8 cellular contexts compared by ENCODE assay signal in the genomic region with DNA sequence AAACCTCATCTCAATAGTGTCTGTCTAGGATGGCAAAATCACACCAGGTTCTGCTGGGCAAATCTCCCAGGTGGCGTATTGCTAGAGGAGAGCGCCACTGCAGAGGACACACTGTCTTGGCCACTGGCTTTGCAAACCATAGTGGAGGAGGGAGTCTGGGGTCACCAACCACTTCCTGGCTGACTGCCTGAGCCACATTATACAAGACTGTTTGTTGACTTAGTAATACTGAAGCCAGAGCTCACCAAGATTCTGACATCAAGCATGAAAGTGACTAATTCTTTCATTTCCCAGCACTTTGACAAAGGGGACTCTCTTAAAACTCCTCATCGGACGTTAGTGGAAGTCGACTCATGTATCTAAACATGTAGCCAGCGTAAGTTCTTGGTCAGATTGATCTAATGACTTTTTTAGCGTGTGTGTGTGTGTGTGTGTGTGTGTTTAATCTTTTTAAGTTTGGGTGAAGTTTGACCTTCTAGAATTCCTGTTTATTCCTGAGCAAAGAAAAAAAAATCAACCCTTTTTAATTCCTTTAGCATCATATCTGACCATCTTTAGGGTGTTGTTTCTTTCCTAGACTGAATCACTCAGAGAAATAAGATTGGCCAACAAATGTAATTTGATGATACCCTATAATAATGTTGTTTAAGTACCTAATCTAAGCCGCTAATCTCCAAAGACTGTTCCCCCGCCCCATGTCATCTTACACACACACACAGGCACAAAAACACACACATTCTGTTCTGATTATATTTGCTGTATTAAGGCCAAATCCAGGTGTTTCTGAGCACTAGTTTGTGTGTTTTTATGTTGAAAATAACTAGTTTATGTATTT. TPM values are rescaled to one million over a fixed set of nuclear protein-coding genes. Genes with fewer than 3 reads are reported as not detected.
DNase-seq lines count a peak whose midpoint lies in the region; ATAC-seq and TF ChIP-seq lines count a peak whose summit lies in the region.

No MANE protein-coding gene starts in this region.

- no peaks in the 10 kb centered on the region for H3K36me3 ChIP-seq in DOHH2 (ENCODE audit: control insufficient read depth, low read length)
- H3K36me3 ChIP-seq in mucosa of descending colon (ENCODE audit: low read depth) = no peaks in the 10 kb centered on the region
- H3K36me3 ChIP-seq in subcutaneous abdominal adipose tissue (ENCODE audit: control insufficient read depth in 5 of 5, insufficient read depth in 5 of 5, low read length in 5 of 5) = peaks cover 0 to 2% (median 0%) of the 10 kb centered on the region in 5 donors
- no peaks in the 10 kb centered on the region for H3K36me3 ChIP-seq in Caco-2 (ENCODE audit: control insufficient read depth, insufficient read depth, low read length)

- peaks cover 30% of the 10 kb centered on the region for H3K79me2 ChIP-seq in DOHH2 (ENCODE audit: control insufficient read depth, low read length)

- peak overlapping the region; percentile 40 for H3K4me2 ChIP-seq in DOHH2 (ENCODE audit: low read length)

- CTCF ChIA-PET in activated B cell treated with CpG ODN at 0.5 μM for 24 hours (lab: Charles Lee) = interaction anchor here (1.0 to 1.3 kb wide), 2 partner anchors 19 to 84 kb away, joined by 3 read pairs; no protein-coding TSS in a partner anchor
- CTCF ChIA-PET in Caco-2 (lab: Charles Lee) = no interaction called here

- H3K27ac Mint-ChIP-seq in IgD-negative memory B cell = peak overlapping the region in 2 of 3 donors; percentile 21 to 33
- peak overlapping the region; percentile 39 for H3K27ac Mint-ChIP-seq in activated B cell treated with CpG ODN at 0.5 μM for 24 hours
- H3K27ac Mint-ChIP-seq in Caco-2 (ENCODE audit: unreplicated experiment) = no peak overlapping the region

- H3K4me1 Mint-ChIP-seq in IgD-negative memory B cell (peaks cover 22 to 29% (median 24%) of the 10 kb centered on the region in 3 donors), activated B cell treated with CpG ODN at 0.5 μM for 24 hours (peaks cover 20% of the 10 kb centered on the region), Caco-2 (ENCODE audit: low read depth, unreplicated experiment) (peaks cover 8% of the 10 kb centered on the region)

- no peak for TF ChIP-seq CTCF in DOHH2 (IDR thresholded peaks at IDR 0.05; ENCODE audit: low read depth, low read length, poor library complexity, severe bottlenecking)
- no peak for TF ChIP-seq CTCF in activated B cell treated with CpG ODN at 0.5 μM for 24 hours (IDR thresholded peaks at IDR 0.05)
- no peak for TF ChIP-seq CTCF in mucosa of descending colon (IDR thresholded peaks at IDR 0.05)
- TF ChIP-seq CTCF in Caco-2 (IDR thresholded peaks at IDR 0.05; ENCODE audit: insufficient read depth in 1 of 2, low read depth in 1 of 2, low read length in 1 of 2, severe bottlenecking in 1 of 2, unreplicated experiment in 1 of 2) = no peak

- H3K9ac ChIP-seq in subcutaneous abdominal adipose tissue (ENCODE audit: low read length in 5 of 5) = no peak overlapping the region

- DNase-seq in activated B cell treated with CpG ODN at 0.5 μM for 24 hours (no peak), mucosa of descending colon (peak in 1 of 3 donors; percentile 53), Caco-2 (no peak)

- no peaks in the 10 kb centered on the region for H3K9me2 ChIP-seq in DOHH2 (replicated peaks; ENCODE audit: control insufficient read depth, low read length)

- peaks cover 47% of the 10 kb centered on the region for H3K4me1 ChIP-seq in DOHH2 (ENCODE audit: control insufficient read depth, low read length)
- no peaks in the 10 kb centered on the region for H3K4me1 ChIP-seq in mucosa of descending colon (ENCODE audit: low read depth)
- peaks cover 0 to 23% (median 8%) of the 10 kb centered on the region in 5 donors for H3K4me1 ChIP-seq in subcutaneous abdominal adipose tissue (ENCODE audit: control insufficient read depth in 5 of 5, insufficient read depth in 5 of 5, low read length in 5 of 5)
- no peaks in the 10 kb centered on the region for H3K4me1 ChIP-seq in Caco-2

- H4K20me1 ChIP-seq in DOHH2 (ENCODE audit: control insufficient read depth, insufficient read depth, low read depth, low read length) = no peaks in the 10 kb centered on the region

- H3K27me3 ChIP-seq in DOHH2 (ENCODE audit: control insufficient read depth, low read length) = no peaks in the 10 kb centered on the region
- no peaks in the 10 kb centered on the region for H3K27me3 ChIP-seq in subcutaneous abdominal adipose tissue (ENCODE audit: control insufficient read depth in 5 of 5, insufficient read depth in 4 of 5, low read length in 5 of 5)
- no peaks in the 10 kb centered on the region for H3K27me3 ChIP-seq in Caco-2 (replicated peaks; ENCODE audit: control insufficient read depth, insufficient read depth, low read length)

- H3K9me3 Mint-ChIP-seq in IgD-negative memory B cell = no peaks in the 10 kb centered on the region
- H3K9me3 Mint-ChIP-seq in activated B cell treated with CpG ODN at 0.5 μM for 24 hours = no peaks in the 10 kb centered on the region
- no peaks in the 10 kb centered on the region for H3K9me3 Mint-ChIP-seq in Caco-2 (ENCODE audit: unreplicated experiment)

- H3K27ac ChIP-seq in DOHH2 (ENCODE audit: low read depth, low read length) = no peak overlapping the region
- peak overlapping the region; percentile 55 for H3K27ac ChIP-seq in cingulate gyrus (ENCODE audit: low read depth, low read length)
- H3K27ac ChIP-seq in subcutaneous abdominal adipose tissue (ENCODE audit: low read depth, low read length) = peak overlapping the region; percentile 19

- intact Hi-C loops in activated B cell treated with CpG ODN at 0.5 μM for 24 hours (cut with micrococcal nuclease) (no loop called here), mucosa of descending colon (cut with DNase I, micrococcal nuclease) (no loop called here), Caco-2 (cut with micrococcal nuclease; ENCODE audit: unreplicated experiment) (no loop called here)

- H3K4me3 ChIP-seq in DOHH2 (ENCODE audit: low read length) (no peak overlapping the region), mucosa of descending colon (no peak overlapping the region), subcutaneous abdominal adipose tissue (ENCODE audit: low read depth in 1 of 5, low read length in 5 of 5) (no peak overlapping the region), Caco-2 (ENCODE audit: low read depth, low read length) (no peak overlapping the region)

- POLR2A ChIA-PET in activated B cell treated with CpG ODN at 0.5 μM for 24 hours (lab: Charles Lee) = interaction anchor here (1.0 kb wide), 1 partner anchor 210 kb away, joined by 3 read pairs; no protein-coding TSS in a partner anchor
- POLR2A ChIA-PET in Caco-2 (lab: Charles Lee) = interaction anchor here (0.6 kb wide), 1 partner anchor 14 kb away, joined by 3 read pairs; no protein-coding TSS in a partner anchor

- H3K36me3 Mint-ChIP-seq in IgD-negative memory B cell (peaks cover 6% of the 10 kb centered on the region), activated B cell treated with CpG ODN at 0.5 μM for 24 hours (ENCODE audit: low read depth) (no peaks in the 10 kb centered on the region), Caco-2 (ENCODE audit: insufficient read depth, unreplicated experiment) (no peaks in the 10 kb centered on the region)

- H3K27me3 Mint-ChIP-seq in IgD-negative memory B cell = no peaks in the 10 kb centered on the region
- H3K27me3 Mint-ChIP-seq in activated B cell treated with CpG ODN at 0.5 μM for 24 hours = no peaks in the 10 kb centered on the region
- H3K27me3 Mint-ChIP-seq in Caco-2 (ENCODE audit: insufficient read depth, unreplicated experiment) = no peaks in the 10 kb centered on the region

- H3K4me3 Mint-ChIP-seq in IgD-negative memory B cell (peak overlapping the region in 3 of 4 donors; percentile 10 to 81 (median 70)), activated B cell treated with CpG ODN at 0.5 μM for 24 hours (peak overlapping the region; percentile 8), Caco-2 (ENCODE audit: unreplicated experiment) (no peak overlapping the region)

- no TSS peak for BruUV-seq in Caco-2 (replicated peaks; lab: Mats Ljungman, UMichigan)

- ATAC-seq in GM21529 (IDR thresholded peaks at IDR 0.05; ENCODE audit: unreplicated experiment) (peak; percentile 91), activated B cell treated with CpG ODN at 0.5 μM for 24 hours (ENCODE audit: low read depth) (peak; percentile 72), mucosa of descending colon (peak; percentile 86)

- no peaks in the 10 kb centered on the region for H3K9me3 ChIP-seq in DOHH2 (ENCODE audit: control insufficient read depth, insufficient read depth, low read length)
- H3K9me3 ChIP-seq in mucosa of descending colon = no peaks in the 10 kb centered on the region
- no peaks in the 10 kb centered on the region for H3K9me3 ChIP-seq in subcutaneous abdominal adipose tissue (ENCODE audit: control insufficient read depth in 5 of 5, low read length in 5 of 5)
- no peaks in the 10 kb centered on the region for H3K9me3 ChIP-seq in Caco-2

- no peaks in the 10 kb centered on the region for H3F3A ChIP-seq in DOHH2 (ENCODE audit: control insufficient read depth, insufficient read depth)

RNA-seq across cellular contexts. Expression of gene PITPNC1, which starts 13.8 kb away (rescaled TPM):
- polyA plus RNA-seq in IgD-negative memory B cell = 26.0 TPM
- total RNA-seq in activated B cell treated with CpG ODN at 0.5 μM for 24 hours = 15.2 and 19.3 TPM in 2 replicates
- 10 to 100 TPM; 10.7 to 11.4 (median 10.9) TPM for total RNA-seq in mucosa of descending colon
- total RNA-seq in Caco-2 (2022) = 3.1 and 4.2 TPM in 2 replicates

RNA-seq across cellular contexts. Expression of gene PSMD12, which starts 24.5 kb away (rescaled TPM):
- polyA plus RNA-seq in IgD-negative memory B cell = 30.1 TPM
- total RNA-seq in activated B cell treated with CpG ODN at 0.5 μM for 24 hours (47.3 and 54.6 TPM in 2 replicates), mucosa of descending colon (10 to 100 TPM; 33.5 to 59.8 (median 41.2) TPM), Caco-2 (2022) (84.4 and 94.0 TPM in 2 replicates)
